ENCODE assay signal across 8 cellular contexts in the genomic region with DNA sequence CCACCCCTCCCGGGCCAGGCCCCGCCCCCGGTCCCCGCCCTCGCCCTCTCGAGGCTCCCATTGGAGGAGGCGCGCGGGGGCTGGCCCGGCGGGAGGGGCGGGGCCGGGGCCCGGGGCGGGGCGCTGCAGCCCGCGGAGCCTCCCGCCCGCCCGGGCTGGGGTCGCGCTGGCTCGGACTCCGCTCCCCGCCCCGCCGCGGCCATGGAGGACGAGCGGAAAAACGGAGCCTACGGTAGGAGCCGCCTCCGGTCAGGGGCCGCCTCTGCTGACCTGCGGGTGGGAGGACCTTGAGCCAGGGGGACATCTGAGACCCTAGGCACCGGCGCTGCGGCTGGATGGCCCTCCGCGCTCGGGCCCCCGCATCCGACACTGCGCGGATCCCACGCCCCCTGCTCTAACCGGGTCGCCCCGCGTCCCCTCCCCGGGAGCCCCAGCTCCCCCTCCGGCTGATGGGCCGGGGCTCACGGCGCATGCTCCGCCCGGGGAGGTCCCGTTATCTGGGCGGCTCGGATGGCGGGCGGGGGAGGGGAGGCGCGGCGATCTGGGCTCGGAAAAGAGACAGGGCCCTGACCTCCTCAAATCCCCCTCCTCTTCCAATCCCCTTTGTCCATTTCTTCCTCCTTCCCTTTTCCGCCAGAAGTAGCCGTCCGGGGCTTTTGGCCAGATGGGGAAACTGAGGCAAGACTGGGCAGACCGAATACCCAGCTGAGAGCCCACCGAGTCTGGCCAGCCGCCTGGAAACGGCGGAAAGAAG. TPM values are rescaled to one million over a fixed set of nuclear protein-coding genes. Genes with fewer than 3 reads are reported as not detected.
A peak's percentile ranks its signal among the peaks of the same experiment; 100 is the strongest.
DNase-seq lines count a peak whose midpoint lies in the region; ATAC-seq and TF ChIP-seq lines count a peak whose summit lies in the region.

No MANE protein-coding gene starts in this region.

- H3K9me3 ChIP-seq in muscle layer of colon (ENCODE audit: low read length): no peaks in the 10 kb centered on the region

- H3K9me3 Mint-ChIP-seq in activated T-cell treated with anti-CD3 and anti-CD28 coated beads, Interleukin-2, amount 50 U/mL, for 24 hours: no peaks in the 10 kb centered on the region

- no peak for TF ChIP-seq CTCF in AG09309 (IDR thresholded peaks at IDR 0.05; ENCODE audit: control insufficient read depth, insufficient read depth, low read depth, low read length, missing control alignments)

- DNase-seq in AG09309 (ENCODE audit: low read depth) (no peak), OCI-M2 (lab: John Stamatoyannopoulos, UW; ENCODE audit: unreplicated experiment) (peak; percentile 98)
- DNase-seq in activated T-cell treated with anti-CD3 and anti-CD28 coated beads, Interleukin-2, amount 50 U/mL, for 24 hours: peak; percentile 91
- peak; percentile 78 to 81 for DNase-seq in stimulated activated CD8-positive, alpha-beta memory T cell treated with anti-CD3 and anti-CD28 coated beads, Interleukin-7, amount 100 ng/mL, for 1 hour (ENCODE audit: low read depth in 2 of 2)

- H3K36me3 ChIP-seq in muscle layer of colon (ENCODE audit: insufficient read depth, low read length): no peaks in the 10 kb centered on the region

- H3K27me3 Mint-ChIP-seq in activated T-cell treated with anti-CD3 and anti-CD28 coated beads, Interleukin-2, amount 50 U/mL, for 24 hours: no peaks in the 10 kb centered on the region

- peak overlapping the region; percentile 99 for H3K4me3 ChIP-seq in AG09309 (ENCODE audit: control insufficient read depth, low read depth, low read length)
- H3K4me3 ChIP-seq in muscle layer of colon (ENCODE audit: low read depth in 1 of 2, low read length in 2 of 2): peak overlapping the region; percentile 85 to 93

- peak; percentile 69 for TF ChIP-seq POLR2A in GM18951 (IDR thresholded peaks at IDR 0.05; ENCODE audit: extremely low read depth, insufficient read depth, insufficient read length)

- in situ Hi-C loops in GM18951 (cut with MboI; ENCODE audit: low sequenced_read_pairs, unreplicated experiment): no loop called here

- peaks cover 24% of the 10 kb centered on the region for H3K4me1 Mint-ChIP-seq in activated T-cell treated with anti-CD3 and anti-CD28 coated beads, Interleukin-2, amount 50 U/mL, for 24 hours (ENCODE audit: low read depth)

- ATAC-seq in HG03565 (IDR thresholded peaks at IDR 0.05; ENCODE audit: unreplicated experiment) (peak; percentile 39), esophagus mucosa (peak; percentile 95)

- H3K27ac Mint-ChIP-seq in activated T-cell treated with anti-CD3 and anti-CD28 coated beads, Interleukin-2, amount 50 U/mL, for 24 hours: peak overlapping the region; percentile 99

- peaks cover 20% of the 10 kb centered on the region for H3K36me3 Mint-ChIP-seq in activated T-cell treated with anti-CD3 and anti-CD28 coated beads, Interleukin-2, amount 50 U/mL, for 24 hours (ENCODE audit: low read depth)

- H3K9ac ChIP-seq in muscle layer of colon (ENCODE audit: low read length): peak overlapping the region; percentile 76

- H3K4me1 ChIP-seq in muscle layer of colon (ENCODE audit: insufficient read depth, low read length): peaks cover 7% of the 10 kb centered on the region

- H3K27ac ChIP-seq in muscle layer of colon (ENCODE audit: low read depth, low read length): peak overlapping the region; percentile 77

- no peaks in the 10 kb centered on the region for H3K27me3 ChIP-seq in muscle layer of colon (ENCODE audit: control insufficient read depth in 1 of 2, insufficient read depth in 2 of 2, low read length in 2 of 2)

- peak overlapping the region; percentile 95 for H3K4me3 Mint-ChIP-seq in activated T-cell treated with anti-CD3 and anti-CD28 coated beads, Interleukin-2, amount 50 U/mL, for 24 hours

RNA-seq across cellular contexts. Expression of a gene that starts 15.4 kb away (rescaled TPM):
- 61.5 TPM for total RNA-seq in esophagus mucosa

RNA-seq across cellular contexts. Expression of a gene that starts 22.8 kb away (rescaled TPM):
- total RNA-seq in esophagus mucosa: 109 TPM

RNA-seq across cellular contexts. Expression of a gene that starts 33.7 kb away (rescaled TPM):
- 8.4 TPM for total RNA-seq in esophagus mucosa

RNA-seq across cellular contexts. Expression of a gene that starts 36.7 kb away (rescaled TPM):
- 22.5 TPM for total RNA-seq in esophagus mucosa

RNA-seq across cellular contexts. Expression of a gene that starts 51.6 kb away (rescaled TPM):
- 160 TPM for total RNA-seq in esophagus mucosa
